14 cellular contexts compared by ENCODE assay signal in the genomic region with DNA sequence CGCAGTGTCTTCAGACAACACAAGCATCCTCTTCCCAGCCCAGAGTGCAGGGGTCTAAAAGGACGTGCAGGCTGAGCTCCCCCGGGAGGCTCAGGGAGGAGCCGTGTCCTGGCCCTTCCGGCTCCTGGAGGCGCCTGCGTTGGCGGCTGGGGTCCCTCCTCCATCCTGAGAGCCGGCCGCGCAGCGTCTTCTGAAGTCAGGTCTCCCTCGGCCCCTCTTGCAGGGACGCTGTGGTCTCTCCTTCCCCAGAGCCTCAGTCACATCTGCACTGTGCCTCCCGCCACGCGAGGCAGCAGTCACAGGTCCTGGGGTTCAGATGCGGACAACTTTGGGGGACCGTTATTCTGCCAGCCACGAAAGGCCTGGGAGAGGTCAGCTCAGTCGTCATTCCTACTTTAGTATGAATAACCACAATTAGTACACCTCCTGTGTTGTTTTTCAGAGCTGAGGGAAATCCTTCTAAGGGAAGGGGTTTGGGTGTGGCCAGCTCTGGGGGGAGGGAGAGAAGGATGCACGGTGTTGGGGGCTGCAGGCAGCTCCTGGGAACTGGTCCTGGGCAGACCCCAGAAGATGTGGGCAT. TPM values are rescaled to one million over a fixed set of nuclear protein-coding genes. Genes with fewer than 3 reads are reported as not detected.
DNase-seq lines count a peak whose midpoint lies in the region; ATAC-seq and TF ChIP-seq lines count a peak whose summit lies in the region.
"Had no signal": no experiment of that assay in that cellular context is flagged by ENCODE, and none has a peak within 500 bp of the region (broad histone marks: within the 10 kb centered on the region; RNA-seq: fewer than 3 reads in every experiment).

No MANE protein-coding gene starts in this region.

- no peaks in the 10 kb centered on the region for H3K36me3 ChIP-seq in adrenal gland (replicated peaks in 1 of 2)
- no peaks in the 10 kb centered on the region for H3K36me3 ChIP-seq in gastroesophageal sphincter
- no peaks in the 10 kb centered on the region for H3K36me3 ChIP-seq in tibial nerve

- TF ChIP-seq EP300 in gastroesophageal sphincter (IDR thresholded peaks at IDR 0.05): no peak
- no peak for TF ChIP-seq EP300 in tibial nerve (IDR thresholded peaks at IDR 0.05)

- ATAC-seq in gastroesophageal sphincter: no peak

- no peaks in the 10 kb centered on the region for H3K9me3 ChIP-seq in adrenal gland (replicated peaks in 1 of 3)
- no peaks in the 10 kb centered on the region for H3K9me3 ChIP-seq in gastroesophageal sphincter
- H3K9me3 ChIP-seq in tibial nerve: no peaks in the 10 kb centered on the region

- H3K4me3 Mint-ChIP-seq in nephron progenitor cell: no peak overlapping the region
- H3K4me3 Mint-ChIP-seq: GM23338 had no signal

- peaks cover 3 to 36% of the 10 kb centered on the region in 2 donors for H3K4me1 ChIP-seq in adrenal gland (replicated peaks in 1 of 2)
- H3K4me1 ChIP-seq in gastroesophageal sphincter: peaks cover 5 to 89% (median 60%) of the 10 kb centered on the region in 3 donors
- peaks cover 0 to 80% (median 65%) of the 10 kb centered on the region in 4 donors for H3K4me1 ChIP-seq in tibial nerve

- TF ChIP-seq POLR2A in adrenal gland (IDR thresholded peaks at IDR 0.05) (no peak), gastroesophageal sphincter (IDR thresholded peaks at IDR 0.05) (no peak), tibial nerve (IDR thresholded peaks at IDR 0.05) (no peak)

- DNase-seq in adrenal gland (no peak), nephron progenitor cell (peak; percentile 55), tibial nerve (ENCODE audit: low spot score in 2 of 2) (no peak), NCI-H774 (lab: John Stamatoyannopoulos, UW) (no peak), SW480 (ENCODE audit: low spot score) (no peak), iPS-NIHi7 (ENCODE audit: extremely low spot score) (no peak), NCI-H1105 treated with DMSO at 0.1 percent for 48 hours (lab: John Stamatoyannopoulos, UW) (no peak)
- DNase-seq: erythroblast, islet precursor cell, NCI-H2081 treated with DMSO at 0.1 percent for 48 hours had no signal

- H3K36me3 Mint-ChIP-seq in nephron progenitor cell (ENCODE audit: low read depth): no peaks in the 10 kb centered on the region

- no peaks in the 10 kb centered on the region for H3K27me3 ChIP-seq in adrenal gland
- H3K27me3 ChIP-seq in gastroesophageal sphincter: no peaks in the 10 kb centered on the region
- no peaks in the 10 kb centered on the region for H3K27me3 ChIP-seq in tibial nerve

- no peaks in the 10 kb centered on the region for H3K9me3 Mint-ChIP-seq in nephron progenitor cell

- TF ChIP-seq CTCF in adrenal gland (IDR thresholded peaks at IDR 0.05): no peak
- no peak for TF ChIP-seq CTCF in gastroesophageal sphincter (IDR thresholded peaks at IDR 0.05)
- no peak for TF ChIP-seq CTCF in nephron progenitor cell (IDR thresholded peaks at IDR 0.05)
- no peak for TF ChIP-seq CTCF in tibial nerve (IDR thresholded peaks at IDR 0.05)

- H3K27ac Mint-ChIP-seq in nephron progenitor cell: peak overlapping the region; percentile 97
- H3K27ac Mint-ChIP-seq: progenitor cell of endocrine pancreas had no signal

- H3K4me3 ChIP-seq in adrenal gland (no peak overlapping the region), gastroesophageal sphincter (peak overlapping the region in 1 of 2 donors; percentile 37), tibial nerve (no peak overlapping the region)
- H3K4me3 ChIP-seq: GM23338 had no signal

- no peaks in the 10 kb centered on the region for H3K27me3 Mint-ChIP-seq in nephron progenitor cell (ENCODE audit: low read depth, poor library complexity)
- H3K27me3 Mint-ChIP-seq: progenitor cell of endocrine pancreas had no signal

- intact Hi-C loops in adrenal gland (cut with DNase I): no loop called here

- peaks cover 52% of the 10 kb centered on the region for H3K4me1 Mint-ChIP-seq in nephron progenitor cell

- WGBS in adrenal gland, 4 donors: 69 to 83% (median 74%) methylated on average over 16 to 22 of the region's 22 CpGs
- WGBS in gastroesophageal sphincter (ENCODE audit: low coverage in 1 of 2), 2 donors: 21 to 87% methylated on average over 2 to 8 of the region's 22 CpGs
- 61 to 69% methylated on average over 15 to 21 of the region's 22 CpGs for WGBS in tibial nerve, 2 donors

- H3K27ac ChIP-seq in adrenal gland: peak overlapping the region in 3 of 5 donors; percentile 31 to 78 (median 75)
- peak overlapping the region; percentile 69 to 95 (median 84) for H3K27ac ChIP-seq in gastroesophageal sphincter
- peak overlapping the region; percentile 56 to 90 (median 80) for H3K27ac ChIP-seq in tibial nerve

RNA-seq across cellular contexts. Expression of a gene that starts 41.2 kb away (rescaled TPM):
- total RNA-seq in adrenal gland (10 to 100 TPM; 21.4 to 57.9 (median 38.8) TPM), gastroesophageal sphincter (10 to 100 TPM; 41.9 to 87.5 (median 73.6) TPM), tibial nerve (100 to 1,000 TPM in 1 of 4 donors, 10 to 100 TPM in 3; 43.0 to 112 (median 44.0) TPM)
- 10 to 100 TPM in 2 of 3 donors, 1 to 10 TPM in 1; 7.5 to 31.0 (median 24.0) TPM for polyA plus RNA-seq in adrenal gland

RNA-seq across cellular contexts. Expression of a gene that starts 56.4 kb away (rescaled TPM):
- total RNA-seq in adrenal gland (not detected), gastroesophageal sphincter (not detected), tibial nerve (not detected)
- polyA plus RNA-seq in adrenal gland: not detected
- total RNA-seq: aorta, GM23338, progenitor cell of endocrine pancreas had no signal
- polyA plus RNA-seq: aorta, GM23338 had no signal
